10 cellular contexts compared by ENCODE assay signal in genomic region chr20:44471481-44471882, GRCh38. TPM values are rescaled to one million over a fixed set of nuclear protein-coding genes. Genes with fewer than 3 reads are reported as not detected.
DNase-seq lines count a peak whose midpoint lies in the region; ATAC-seq and TF ChIP-seq lines count a peak whose summit lies in the region.
"Had no signal": no experiment of that assay in that cellular context is flagged by ENCODE, and none has a peak within 500 bp of the region (broad histone marks: within the 10 kb centered on the region; RNA-seq: fewer than 3 reads in every experiment).

No MANE protein-coding gene starts in this region.

- H3K27me3 ChIP-seq in RWPE2 (ENCODE audit: insufficient read depth, poor library complexity, severe bottlenecking) (no peaks in the 10 kb centered on the region), thyroid gland (no peaks in the 10 kb centered on the region)
- H3K27me3 ChIP-seq: BLaER1 treated with 17β-estradiol and CSF1 and Interleukin-3, amounts not matched to agents 10 nM and 100 nM had no signal

- no peak overlapping the region for H3K27ac ChIP-seq in RWPE2 (ENCODE audit: poor library complexity, severe bottlenecking)
- H3K27ac ChIP-seq in thyroid gland: no peak overlapping the region
- H3K27ac ChIP-seq: BLaER1 treated with 17β-estradiol and CSF1 and Interleukin-3, amounts not matched to agents 10 nM and 100 nM had no signal

- ATAC-seq in RWPE2 (ENCODE audit: low read depth): peak; percentile 4; the same call in 1 of the 3 replicates
- no peak for ATAC-seq in GM18511 (IDR thresholded peaks at IDR 0.05; ENCODE audit: unreplicated experiment)

- H3K36me3 ChIP-seq in RWPE2 (ENCODE audit: low read depth) (no peaks in the 10 kb centered on the region), thyroid gland (no peaks in the 10 kb centered on the region)
- H3K36me3 ChIP-seq: BLaER1 treated with 17β-estradiol and CSF1 and Interleukin-3, amounts not matched to agents 10 nM and 100 nM had no signal

- DNase-seq in NCI-H2196 (lab: John Stamatoyannopoulos, UW; ENCODE audit: unreplicated experiment) (peak; percentile 14), NCI-H2196 treated with DMSO at 0.1 percent for 48 hours (lab: John Stamatoyannopoulos, UW; ENCODE audit: unreplicated experiment) (no peak), RWPE2 (ENCODE audit: low spot score) (no peak), fibroblast of villous mesenchyme (ENCODE audit: low read depth) (peak; percentile 62), thyroid gland (no peak), NCI-H1930 (lab: John Stamatoyannopoulos, UW) (no peak), occipital lobe (lab: John Stamatoyannopoulos, UW) (no peak)
- DNase-seq: immature natural killer cell had no signal

- 60 to 65% methylated on average over 2 of the region's 2 CpGs for WGBS in thyroid gland, 2 donors

- intact Hi-C loops in thyroid gland (cut with DNase I): loop anchor here (10.0 kb wide), 2 partner anchors 143 to 257 kb away; partner anchors contain the start of gene OSER1

- TF ChIP-seq CTCF in RWPE2 (IDR thresholded peaks at IDR 0.05; ENCODE audit: poor library complexity, severe bottlenecking): peak; percentile 97
- TF ChIP-seq CTCF in fibroblast of villous mesenchyme (IDR thresholded peaks at IDR 0.05; ENCODE audit: insufficient read depth, low read depth, low read length): peak; percentile 47
- peak in 4 of 6 experiments; percentile 23 to 36 (median 30) for TF ChIP-seq CTCF in thyroid gland (IDR thresholded peaks at IDR 0.05)

- H3K9me3 ChIP-seq in RWPE2 (ENCODE audit: severe bottlenecking) (no peaks in the 10 kb centered on the region), thyroid gland (no peaks in the 10 kb centered on the region)
- H3K9me3 ChIP-seq: BLaER1 treated with 17β-estradiol and CSF1 and Interleukin-3, amounts not matched to agents 10 nM and 100 nM had no signal

- H3K4me3 ChIP-seq in RWPE2 (ENCODE audit: severe bottlenecking) (no peak overlapping the region), fibroblast of villous mesenchyme (ENCODE audit: low read depth, low read length) (no peak overlapping the region), thyroid gland (replicated peaks in 1 of 3) (no peak overlapping the region)
- H3K4me3 ChIP-seq: BLaER1 treated with 17β-estradiol and CSF1 and Interleukin-3, amounts not matched to agents 10 nM and 100 nM had no signal

- no peak for TF ChIP-seq POLR2A in thyroid gland (IDR thresholded peaks at IDR 0.05)

- H3K4me1 ChIP-seq in RWPE2 (ENCODE audit: insufficient read depth, poor library complexity, severe bottlenecking) (peaks cover 2% of the 10 kb centered on the region), thyroid gland (peaks cover 7 to 11% of the 10 kb centered on the region in 2 donors)

RNA-seq across cellular contexts. Expression of gene TTPAL, which starts 4.2 kb away (rescaled TPM):
- total RNA-seq in fibroblast of villous mesenchyme (16.1 and 22.9 TPM in 2 replicates), thyroid gland (10 to 100 TPM; 14.2 to 27.7 (median 22.3) TPM), occipital lobe (8.3 TPM)

RNA-seq across cellular contexts. Expression of gene SERINC3, which starts 50.4 kb away (rescaled TPM):
- total RNA-seq in fibroblast of villous mesenchyme: 90.5 and 136 TPM in 2 replicates
- 100 to 1,000 TPM; 113 to 140 (median 137) TPM for total RNA-seq in thyroid gland
- total RNA-seq in occipital lobe: 93.3 TPM

Comparison
In these comparisons a context has a peak if more than half of its experiments do, and no peak if none do; other contexts are left out.
1. DNase-seq: peak in NCI-H2196 (single experiment) and fibroblast of villous mesenchyme (single experiment); none in NCI-H2196 treated with DMSO at 0.1 percent for 48 hours (single experiment), RWPE2 (single experiment), thyroid gland (0 of 2), NCI-H1930 (0 of 2) and occipital lobe (single experiment).
2. CTCF ChIP-seq: peak in every context shown above with its lines; median percentile 97 in RWPE2; 47 in fibroblast of villous mesenchyme; 30 in thyroid gland.